ENCODE assay signal across 17 cellular contexts in the genomic region with DNA sequence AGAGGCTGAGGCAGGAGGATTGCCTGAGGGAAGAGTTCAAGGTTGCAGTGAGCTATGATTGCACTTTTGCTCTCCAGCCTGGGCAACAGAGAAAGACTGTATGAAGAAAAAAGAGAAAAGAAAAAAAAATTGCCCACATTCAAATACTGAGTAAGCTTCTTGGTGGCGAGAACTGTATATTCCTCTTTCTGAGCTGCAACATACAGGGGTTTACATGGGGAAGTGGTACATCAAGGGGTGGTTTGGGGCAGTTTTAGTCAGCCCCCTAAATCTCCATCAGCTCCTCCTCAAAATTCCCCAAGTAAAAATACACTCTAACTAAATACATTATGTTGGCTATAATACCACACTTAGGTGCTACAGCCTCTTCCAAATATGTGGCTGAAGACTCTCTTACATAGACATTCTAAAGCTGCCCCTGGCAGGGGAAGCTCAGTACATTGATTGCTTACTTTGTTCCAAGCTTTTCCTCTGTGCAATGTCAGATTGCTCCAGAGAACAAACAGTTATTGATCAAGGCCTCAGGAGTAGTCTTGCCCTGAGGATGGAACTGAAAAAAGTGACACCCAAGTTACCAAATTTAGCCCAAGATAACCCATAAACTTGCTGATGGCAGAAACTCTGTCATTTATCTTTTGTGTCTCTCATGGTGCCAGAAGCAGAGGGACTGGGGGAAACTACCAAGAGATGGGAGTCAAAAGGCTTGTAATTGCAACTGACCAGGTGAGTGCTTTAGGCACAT.
DNase-seq lines count a peak whose midpoint lies in the region; ATAC-seq and TF ChIP-seq lines count a peak whose summit lies in the region.
"Had no signal": no experiment of that assay in that cellular context is flagged by ENCODE, and none has a peak within 500 bp of the region (broad histone marks: within the 10 kb centered on the region; RNA-seq: fewer than 3 reads in every experiment).

No MANE protein-coding gene starts in this region.

- no peak for ATAC-seq in activated naive CD4-positive, alpha-beta T cell treated with anti-CD3 and anti-CD28 coated beads, Interleukin-2, amount 50 U/mL, for 72 hours
- ATAC-seq in HG02759 (IDR thresholded peaks at IDR 0.05; ENCODE audit: unreplicated experiment), result peak; percentile 41
- no peak for ATAC-seq in activated CD8-positive, alpha-beta T cell treated with anti-CD3 and anti-CD28 coated beads for 36 hours
- no peak for ATAC-seq in stimulated activated naive CD8-positive, alpha-beta T cell treated with anti-CD3 and anti-CD28 coated beads, Interleukin-15, amount 100 ng/mL, for 72 hours
- ATAC-seq in HG03565 (IDR thresholded peaks at IDR 0.05; ENCODE audit: unreplicated experiment), result no peak

- H3K27me3 Mint-ChIP-seq in activated naive CD4-positive, alpha-beta T cell treated with anti-CD3 and anti-CD28 coated beads, Interleukin-2, amount 10 ng/mL, durations not matched to agents 7 days and 5 days, result peaks cover 5% of the 10 kb centered on the region
- H3K27me3 Mint-ChIP-seq in activated CD8-positive, alpha-beta T cell treated with anti-CD3 and anti-CD28 coated beads for 36 hours, result no peaks in the 10 kb centered on the region
- H3K27me3 Mint-ChIP-seq in stimulated activated naive CD8-positive, alpha-beta T cell treated with anti-CD3 and anti-CD28 coated beads, Interleukin-15, amount 100 ng/mL, for 72 hours, result no peaks in the 10 kb centered on the region
- H3K27me3 Mint-ChIP-seq: brain, progenitor cell of endocrine pancreas had no signal

- TF ChIP-seq POLR2A in lower leg skin (IDR thresholded peaks at IDR 0.05), result no peak

- 86 to 93% methylated on average over 1 of the region's 1 CpG for WGBS in lower leg skin, 2 donors

- CTCF ChIA-PET in activated naive CD4-positive, alpha-beta T cell treated with anti-CD3 and anti-CD28 coated beads, Interleukin-2, amount 10 ng/mL, durations not matched to agents 7 days and 5 days (lab: Charles Lee), result interaction anchor here (0.8 to 9.4 kb wide), 12 partner anchors 8 to 187 kb away, joined by 3 to 95 read pairs (median 4); no protein-coding TSS in a partner anchor
- CTCF ChIA-PET in activated CD8-positive, alpha-beta T cell treated with anti-CD3 and anti-CD28 coated beads for 36 hours (lab: Charles Lee), result interaction anchor here (0.8 to 11.9 kb wide), 12 partner anchors 10 to 110 kb away, joined by 3 to 122 read pairs (median 5); no protein-coding TSS in a partner anchor

- intact Hi-C loops in activated CD8-positive, alpha-beta T cell treated with anti-CD3 and anti-CD28 coated beads for 36 hours (cut with micrococcal nuclease), result no loop called here
- intact Hi-C loops in lower leg skin (cut with DNase I; ENCODE audit: low total_unique reads), result no loop called here

- no peak overlapping the region for H3K4me3 ChIP-seq in lower leg skin (ENCODE audit: low read depth, poor library complexity, severe bottlenecking)
- H3K4me3 ChIP-seq: MG63 had no signal

- no peak for DNase-seq in activated naive CD4-positive, alpha-beta T cell treated with anti-CD3 and anti-CD28 coated beads, Interleukin-2, amount 10 ng/mL, durations not matched to agents 7 days and 5 days
- DNase-seq in activated naive CD4-positive, alpha-beta T cell treated with anti-CD3 and anti-CD28 coated beads, Interleukin-2, amount 50 U/mL, for 72 hours (ENCODE audit: low spot score in 2 of 2), result no peak
- no peak for DNase-seq in activated CD8-positive, alpha-beta T cell treated with anti-CD3 and anti-CD28 coated beads for 36 hours
- no peak for DNase-seq in stimulated activated naive CD8-positive, alpha-beta T cell treated with anti-CD3 and anti-CD28 coated beads, Interleukin-15, amount 100 ng/mL, for 72 hours
- no peak for DNase-seq in SW 1271 (lab: John Stamatoyannopoulos, UW)
- no peak for DNase-seq in lower leg skin (ENCODE audit: low spot score in 2 of 2)
- DNase-seq: DMS79, endodermal cell, foreskin melanocyte, MG63, SHP77, trophoblast cell had no signal

- no peak for TF ChIP-seq CTCF in activated CD8-positive, alpha-beta T cell treated with anti-CD3 and anti-CD28 coated beads for 36 hours (IDR thresholded peaks at IDR 0.05)
- no peak for TF ChIP-seq CTCF in lower leg skin (IDR thresholded peaks at IDR 0.05)

- no peaks in the 10 kb centered on the region for H3K9me3 Mint-ChIP-seq in activated naive CD4-positive, alpha-beta T cell treated with anti-CD3 and anti-CD28 coated beads, Interleukin-2, amount 10 ng/mL, durations not matched to agents 7 days and 5 days
- H3K9me3 Mint-ChIP-seq in activated naive CD4-positive, alpha-beta T cell treated with anti-CD3 and anti-CD28 coated beads, Interleukin-2, amount 50 U/mL, for 72 hours, result no peaks in the 10 kb centered on the region
- peaks cover 3% of the 10 kb centered on the region for H3K9me3 Mint-ChIP-seq in activated CD8-positive, alpha-beta T cell treated with anti-CD3 and anti-CD28 coated beads for 36 hours
- no peaks in the 10 kb centered on the region for H3K9me3 Mint-ChIP-seq in stimulated activated naive CD8-positive, alpha-beta T cell treated with anti-CD3 and anti-CD28 coated beads, Interleukin-15, amount 100 ng/mL, for 72 hours
- H3K9me3 Mint-ChIP-seq: endodermal cell had no signal

- POLR2A ChIA-PET in activated CD8-positive, alpha-beta T cell treated with anti-CD3 and anti-CD28 coated beads for 36 hours (lab: Charles Lee), result interaction anchor here (1.0 to 1.8 kb wide), 3 partner anchors 11 to 17 kb away, joined by 4 read pairs; no protein-coding TSS in a partner anchor

- H3K4me3 Mint-ChIP-seq in activated naive CD4-positive, alpha-beta T cell treated with anti-CD3 and anti-CD28 coated beads, Interleukin-2, amount 10 ng/mL, durations not matched to agents 7 days and 5 days, result peak overlapping the region; percentile 93
- H3K4me3 Mint-ChIP-seq in activated CD8-positive, alpha-beta T cell treated with anti-CD3 and anti-CD28 coated beads for 36 hours, result peak overlapping the region; percentile 83
- peak overlapping the region; percentile 84 to 97 for H3K4me3 Mint-ChIP-seq in stimulated activated naive CD8-positive, alpha-beta T cell treated with anti-CD3 and anti-CD28 coated beads, Interleukin-15, amount 100 ng/mL, for 72 hours
- H3K4me3 Mint-ChIP-seq: brain, endodermal cell, mesothelial cell of epicardium had no signal

- H3K27ac Mint-ChIP-seq in activated naive CD4-positive, alpha-beta T cell treated with anti-CD3 and anti-CD28 coated beads, Interleukin-2, amount 10 ng/mL, durations not matched to agents 7 days and 5 days, result peak overlapping the region; percentile 95
- peak overlapping the region in 1 of 2 donors; percentile 99 for H3K27ac Mint-ChIP-seq in activated naive CD4-positive, alpha-beta T cell treated with anti-CD3 and anti-CD28 coated beads, Interleukin-2, amount 50 U/mL, for 72 hours
- peak overlapping the region; percentile 92 for H3K27ac Mint-ChIP-seq in activated CD8-positive, alpha-beta T cell treated with anti-CD3 and anti-CD28 coated beads for 36 hours
- no peak overlapping the region for H3K27ac Mint-ChIP-seq in stimulated activated naive CD8-positive, alpha-beta T cell treated with anti-CD3 and anti-CD28 coated beads, Interleukin-15, amount 100 ng/mL, for 72 hours
- H3K27ac Mint-ChIP-seq: endodermal cell, mesothelial cell of epicardium, progenitor cell of endocrine pancreas had no signal

- peaks cover 51% of the 10 kb centered on the region for H3K4me1 Mint-ChIP-seq in activated naive CD4-positive, alpha-beta T cell treated with anti-CD3 and anti-CD28 coated beads, Interleukin-2, amount 10 ng/mL, durations not matched to agents 7 days and 5 days
- H3K4me1 Mint-ChIP-seq in activated CD8-positive, alpha-beta T cell treated with anti-CD3 and anti-CD28 coated beads for 36 hours (ENCODE audit: low read depth), result peaks cover 48% of the 10 kb centered on the region
- H3K4me1 Mint-ChIP-seq in stimulated activated naive CD8-positive, alpha-beta T cell treated with anti-CD3 and anti-CD28 coated beads, Interleukin-15, amount 100 ng/mL, for 72 hours, result peaks cover 59% of the 10 kb centered on the region
- H3K4me1 Mint-ChIP-seq: mesothelial cell of epicardium had no signal

- H3K36me3 Mint-ChIP-seq in activated naive CD4-positive, alpha-beta T cell treated with anti-CD3 and anti-CD28 coated beads, Interleukin-2, amount 10 ng/mL, durations not matched to agents 7 days and 5 days, result peaks cover 11% of the 10 kb centered on the region
- peaks cover 5 to 17% of the 10 kb centered on the region in 2 donors for H3K36me3 Mint-ChIP-seq in activated naive CD4-positive, alpha-beta T cell treated with anti-CD3 and anti-CD28 coated beads, Interleukin-2, amount 50 U/mL, for 72 hours
- H3K36me3 Mint-ChIP-seq in activated CD8-positive, alpha-beta T cell treated with anti-CD3 and anti-CD28 coated beads for 36 hours (ENCODE audit: low read depth), result peaks cover 8% of the 10 kb centered on the region
- H3K36me3 Mint-ChIP-seq: brain, mesothelial cell of epicardium had no signal

Comparison
In these comparisons a context has a peak if more than half of its experiments do, and no peak if none do; other contexts are left out.
1. H3K27ac Mint-ChIP-seq: peak in activated naive CD4-positive, alpha-beta T cell treated with anti-CD3 and anti-CD28 coated beads, Interleukin-2, amount 10 ng/mL, durations not matched to agents 7 days and 5 days (single experiment) and activated CD8-positive, alpha-beta T cell treated with anti-CD3 and anti-CD28 coated beads for 36 hours (single experiment); none in stimulated activated naive CD8-positive, alpha-beta T cell treated with anti-CD3 and anti-CD28 coated beads, Interleukin-15, amount 100 ng/mL, for 72 hours (0 of 2).
2. Peak in every context shown above with its lines, with median percentiles within 50 percentile points of each other: H3K4me3 Mint-ChIP-seq.